8 cellular contexts compared by ENCODE assay signal in genomic region chr4:118772149-118773081, GRCh38.
DNase-seq lines count a peak whose midpoint lies in the region; ATAC-seq and TF ChIP-seq lines count a peak whose summit lies in the region.

No MANE protein-coding gene starts in this region.

- DNase-seq in DMS114 treated with DMSO at 0.1 percent for 48 hours (lab: John Stamatoyannopoulos, UW; ENCODE audit: unreplicated experiment) (peak; percentile 40), fibroblast of lung (ENCODE audit: low read depth in 2 of 2) (peak; percentile 48 to 83), neural crest cell (ENCODE audit: low read depth, low spot score) (no peak), activated gamma-delta T cell treated with Interleukin-2 at 50 U/mL for 16 hours (no peak)
- no peak for DNase-seq in stimulated activated naive CD4-positive, alpha-beta T cell treated with Interleukin-2 at 50 U/mL for 16 hours (lab: John Stamatoyannopoulos, UW)

- no peak overlapping the region for H3K9ac ChIP-seq in fibroblast of lung (ENCODE audit: insufficient read depth, low read length)

- H3K4me2 ChIP-seq in fibroblast of lung (ENCODE audit: extremely low read depth, insufficient read depth, low read length), result peak overlapping the region; percentile 70

- peaks cover 8% of the 10 kb centered on the region for H3K4me1 ChIP-seq in fibroblast of lung (ENCODE audit: control insufficient read depth, extremely low read depth, insufficient read depth, low read length)

- H2AFZ ChIP-seq in fibroblast of lung (ENCODE audit: low read length), result no peak overlapping the region

- no peaks in the 10 kb centered on the region for H4K20me1 ChIP-seq in fibroblast of lung (ENCODE audit: control insufficient read depth, extremely low read depth, insufficient read depth, low read length)

- no peaks in the 10 kb centered on the region for H3K27me3 Mint-ChIP-seq in neural crest cell (ENCODE audit: low read depth)

- no peaks in the 10 kb centered on the region for H3K36me3 Mint-ChIP-seq in neural crest cell (ENCODE audit: low read depth)

- H3K9me3 ChIP-seq in fibroblast of lung (ENCODE audit: control insufficient read depth, insufficient read depth, low read depth, low read length), result no peaks in the 10 kb centered on the region

- H3K4me3 ChIP-seq in fibroblast of lung (replicated peaks in 1 of 4; ENCODE audit: control extremely low read depth in 1 of 4, insufficient read depth in 1 of 4, low read depth in 3 of 4, low read length in 4 of 4), result no peak overlapping the region

- no peaks in the 10 kb centered on the region for H3K9me3 Mint-ChIP-seq in neural crest cell

- peak in 1 of 2 donors; percentile 46 for TF ChIP-seq CTCF in fibroblast of lung (conservative IDR thresholded peaks at IDR 0.05 in 1 of 2, IDR thresholded peaks at IDR 0.05 in 1 of 2; ENCODE audit: low read depth in 1 of 2, low read length in 2 of 2)
- TF ChIP-seq CTCF in neural crest cell (conservative IDR thresholded peaks at IDR 0.05), result peak; percentile 75

- no peak for TF ChIP-seq EP300 in Ishikawa (IDR thresholded peaks at IDR 0.05; ENCODE audit: borderline replicate concordance)

- H3K36me3 ChIP-seq in fibroblast of lung (ENCODE audit: control insufficient read depth, insufficient read depth, low read length), result no peaks in the 10 kb centered on the region

- H3K4me3 Mint-ChIP-seq in neural crest cell, result no peak overlapping the region

- TF ChIP-seq RAD21 in Ishikawa (IDR thresholded peaks at IDR 0.05; ENCODE audit: low read depth), result peak; percentile 72

- no peak overlapping the region for H3K27ac ChIP-seq in fibroblast of lung (ENCODE audit: insufficient read depth, low read length)

- no peak overlapping the region for H3K27ac Mint-ChIP-seq in neural crest cell (ENCODE audit: unreplicated experiment)

- no peaks in the 10 kb centered on the region for H3K27me3 ChIP-seq in fibroblast of lung (ENCODE audit: control insufficient read depth, insufficient read depth, low read length)

- ATAC-seq in GM19463 (IDR thresholded peaks at IDR 0.05; ENCODE audit: unreplicated experiment) (peak; percentile 70), SK-N-SH treated with all-trans-retinoic acid at 6 μM for 48 hours (peak; percentile 68)

- H3K79me2 ChIP-seq in fibroblast of lung (ENCODE audit: control insufficient read depth, insufficient read depth, low read length), result peaks cover 28% of the 10 kb centered on the region

- peaks cover 9% of the 10 kb centered on the region for H3K4me1 Mint-ChIP-seq in neural crest cell

TF ChIP-seq in Ishikawa, 13 proteins besides CTCF, POLR2A, EP300 and RAD21:
- no peak for TF ChIP-seq EGR1 (IDR thresholded peaks at IDR 0.05)
- no peak for TF ChIP-seq TEAD4 (IDR thresholded peaks at IDR 0.05)
- TF ChIP-seq YY1 (IDR thresholded peaks at IDR 0.05; ENCODE audit: low read depth), result no peak
- TF ChIP-seq CEBPB (IDR thresholded peaks at IDR 0.05), result no peak
- no peak for TF ChIP-seq NFIC (IDR thresholded peaks at IDR 0.05)
- TF ChIP-seq USF1 (IDR thresholded peaks at IDR 0.05), result no peak
- TF ChIP-seq TCF12 (IDR thresholded peaks at IDR 0.05; ENCODE audit: low read depth), result no peak
- no peak for TF ChIP-seq TAF1 (IDR thresholded peaks at IDR 0.05; ENCODE audit: low read depth)
TF ChIP-seq in Ishikawa: peak in this region for 0.

TF ChIP-seq in SK-N-SH treated with all-trans-retinoic acid at 6 μM for 48 hours, 23 proteins besides CTCF, POLR2A, EP300 and RAD21:
- no peak for TF ChIP-seq TOX (CRISPR knock-in tag; IDR thresholded peaks at IDR 0.05; ENCODE audit: borderline replicate concordance)
- 0 out of 2 replicates have a peak, but pooled peaks have one; percentile 10 for TF ChIP-seq CSDC2 (CRISPR knock-in tag; IDR thresholded peaks at IDR 0.05)

Comparison
In these comparisons a context has a peak if more than half of its experiments do, and no peak if none do; other contexts are left out.
1. DNase-seq: peak in DMS114 treated with DMSO at 0.1 percent for 48 hours (single experiment) and fibroblast of lung (2 of 2); none in neural crest cell (single experiment), stimulated activated naive CD4-positive, alpha-beta T cell treated with Interleukin-2 at 50 U/mL for 16 hours (single experiment) and activated gamma-delta T cell treated with Interleukin-2 at 50 U/mL for 16 hours (single experiment).